ENCODE assay signal across 25 cellular contexts in genomic region chr2:240195316-240195861, GRCh38. TPM values are rescaled to one million over a fixed set of nuclear protein-coding genes. Genes with fewer than 3 reads are reported as not detected.
"Had no signal": no experiment of that assay in that cellular context is flagged by ENCODE, and none has a peak within 500 bp of the region (broad histone marks: within the 10 kb centered on the region; RNA-seq: fewer than 3 reads in every experiment).

No MANE protein-coding gene starts in this region.

- ATAC-seq: heart left ventricle; lower lobe of right lung; natural killer cell treated with Interleukin-12 subunit alpha and Interleukin-12 subunit beta and Interleukin-15 and Interleukin-18, amount 100 ng/mL, for 72 hours; stimulated activated effector memory CD8-positive, alpha-beta T cell treated with anti-CD3 and anti-CD28 coated beads, Interleukin-12 subunit alpha, Interleukin-12 subunit beta, amount 100 ng/mL, for 72 hours; stimulated activated naive CD8-positive, alpha-beta T cell treated with anti-CD3 and anti-CD28 coated beads, Interleukin-15, Interleukin-2, amounts not matched to agents 100 U/mL and 50 U/mL, for 24 hours had no signal

- H3K27ac ChIP-seq: coronary artery, heart left ventricle, lower lobe of right lung, neutrophil, right atrium auricular region, suprapubic skin, thyroid gland, uterus had no signal

- H3K4me2 ChIP-seq: smooth muscle cell had no signal

- H3K9me3 Mint-ChIP-seq: memory B cell; natural killer cell treated with Interleukin-12 subunit alpha and Interleukin-12 subunit beta and Interleukin-15 and Interleukin-18, amount 100 ng/mL, for 72 hours; stimulated activated effector memory CD8-positive, alpha-beta T cell treated with anti-CD3 and anti-CD28 coated beads, Interleukin-12 subunit alpha, Interleukin-12 subunit beta, amount 100 ng/mL, for 72 hours; type B pancreatic cell had no signal

- H3K36me3 Mint-ChIP-seq: memory B cell; natural killer cell treated with Interleukin-12 subunit alpha and Interleukin-12 subunit beta and Interleukin-15 and Interleukin-18, amount 100 ng/mL, for 72 hours; stimulated activated effector memory CD8-positive, alpha-beta T cell treated with anti-CD3 and anti-CD28 coated beads, Interleukin-12 subunit alpha, Interleukin-12 subunit beta, amount 100 ng/mL, for 72 hours; type B pancreatic cell had no signal

- H3K36me3 ChIP-seq: heart left ventricle, lower lobe of right lung, neutrophil, right atrium auricular region, suprapubic skin, thyroid gland, uterus had no signal

- H3K4me3 ChIP-seq: coronary artery, heart left ventricle, lower lobe of right lung, right atrium auricular region, smooth muscle cell, suprapubic skin, thyroid gland, uterus had no signal

- H3K27ac Mint-ChIP-seq: memory B cell; natural killer cell treated with Interleukin-12 subunit alpha and Interleukin-12 subunit beta and Interleukin-15 and Interleukin-18, amount 100 ng/mL, for 72 hours; stimulated activated effector memory CD8-positive, alpha-beta T cell treated with anti-CD3 and anti-CD28 coated beads, Interleukin-12 subunit alpha, Interleukin-12 subunit beta, amount 100 ng/mL, for 72 hours; type B pancreatic cell had no signal

- H3K4me1 Mint-ChIP-seq: memory B cell; stimulated activated effector memory CD8-positive, alpha-beta T cell treated with anti-CD3 and anti-CD28 coated beads, Interleukin-12 subunit alpha, Interleukin-12 subunit beta, amount 100 ng/mL, for 72 hours had no signal

- H3K4me1 ChIP-seq: lower lobe of right lung, suprapubic skin, thyroid gland, uterus had no signal

- H3K27me3 ChIP-seq: heart left ventricle, right atrium auricular region, thyroid gland, uterus had no signal

- H3K4me3 Mint-ChIP-seq: memory B cell; natural killer cell treated with Interleukin-12 subunit alpha and Interleukin-12 subunit beta and Interleukin-15 and Interleukin-18, amount 100 ng/mL, for 72 hours; stimulated activated effector memory CD8-positive, alpha-beta T cell treated with anti-CD3 and anti-CD28 coated beads, Interleukin-12 subunit alpha, Interleukin-12 subunit beta, amount 100 ng/mL, for 72 hours; type B pancreatic cell had no signal

- DNase-seq: effector CD4-positive, alpha-beta T cell; foreskin melanocyte; hippocampal formation; kidney glomerular epithelial cell; lower lobe of right lung; midbrain; stimulated activated CD4-positive, alpha-beta T cell treated with anti-CD3 and anti-CD28 coated beads, Interleukin-4, amount 100 ng/mL, for 1 hour; stimulated activated CD8-positive, alpha-beta memory T cell treated with anti-CD3 and anti-CD28 coated beads, Interleukin-4, amount 100 ng/mL, for 48 hours; stimulated activated naive CD8-positive, alpha-beta T cell treated with anti-CD3 and anti-CD28 coated beads, Interleukin-15, Interleukin-2, amounts not matched to agents 100 U/mL and 50 U/mL, for 24 hours; thyroid gland; uterus had no signal

- H3K9me3 ChIP-seq: heart left ventricle, lower lobe of right lung, neutrophil, right atrium auricular region, suprapubic skin, thyroid gland, uterus had no signal

RNA-seq across cellular contexts. Expression of gene OTOS, which starts 54.9 kb away (rescaled TPM):
- total RNA-seq: dermis microvascular lymphatic vessel endothelial cell; glomerular endothelial cell; left lobe of liver; lower lobe of right lung; natural killer cell treated with Interleukin-12 subunit alpha and Interleukin-12 subunit beta and Interleukin-15 and Interleukin-18, amount 100 ng/mL, for 72 hours; osteoblast; right atrium auricular region; smooth muscle cell; suprapubic skin; uterus had no signal
